8 cellular contexts compared by ENCODE assay signal in genomic region chr7:151631968-151632749, GRCh38.
DNase-seq lines count a peak whose midpoint lies in the region; ATAC-seq lines count a peak whose summit lies in the region.

No MANE protein-coding gene starts in this region.

- no peaks in the 10 kb centered on the region for H3K9me3 ChIP-seq in BLaER1

- H3K27ac ChIP-seq in BLaER1: peak overlapping the region; percentile 80

- peak overlapping the region; percentile 100 for H3K27ac Mint-ChIP-seq in activated CD4-positive, alpha-beta memory T cell treated with anti-CD3 and anti-CD28 coated beads, Interleukin-2, amount 10 ng/mL, durations not matched to agents 7 days and 5 days

- peaks cover 25% of the 10 kb centered on the region for H3K4me1 Mint-ChIP-seq in activated CD4-positive, alpha-beta memory T cell treated with anti-CD3 and anti-CD28 coated beads, Interleukin-2, amount 10 ng/mL, durations not matched to agents 7 days and 5 days

- peak overlapping the region; percentile 81 for H3K9ac ChIP-seq in BLaER1

- CTCF ChIA-PET in activated CD4-positive, alpha-beta memory T cell treated with anti-CD3 and anti-CD28 coated beads, Interleukin-2, amount 10 ng/mL, durations not matched to agents 7 days and 5 days (lab: Charles Lee): interaction anchor here (0.7 to 4.0 kb wide), 22 partner anchors 8 to 281 kb away, joined by 3 to 22 read pairs (median 4); partner anchors contain the start of gene RHEB

- H3K4me3 ChIP-seq in BLaER1: peak overlapping the region; percentile 83

- peaks cover 2% of the 10 kb centered on the region for H3K9me3 Mint-ChIP-seq in activated CD4-positive, alpha-beta memory T cell treated with anti-CD3 and anti-CD28 coated beads, Interleukin-2, amount 10 ng/mL, durations not matched to agents 7 days and 5 days

- POLR2A ChIA-PET in activated CD4-positive, alpha-beta memory T cell treated with anti-CD3 and anti-CD28 coated beads, Interleukin-2, amount 10 ng/mL, durations not matched to agents 7 days and 5 days (lab: Charles Lee): interaction anchor here (0.5 to 4.2 kb wide), 16 partner anchors 10 to 1020 kb away, joined by 3 to 43 read pairs (median 6); partner anchors contain the start of genes PRKAG2 and RHEB

- peak overlapping the region; percentile 90 for H3K4me2 ChIP-seq in BLaER1

- DNase-seq in NCI-H510A treated with DMSO at 0.1 percent for 48 hours (lab: John Stamatoyannopoulos, UW): peak; percentile 81
- peak; percentile 89 for DNase-seq in activated CD4-positive, alpha-beta memory T cell treated with anti-CD3 and anti-CD28 coated beads, Interleukin-2, amount 10 ng/mL, durations not matched to agents 7 days and 5 days
- DNase-seq in ecto neural progenitor cell (ENCODE audit: low spot score): peak; percentile 88
- DNase-seq in lung microvascular endothelial cell (ENCODE audit: low read depth in 2 of 2): peak; percentile 80 to 92
- DNase-seq in stimulated activated CD8-positive, alpha-beta memory T cell treated with anti-CD3 and anti-CD28 coated beads, Interleukin-12 subunit alpha, Interleukin-12 subunit beta, amount 100 ng/mL, for 1 hour (ENCODE audit: low read depth): peak; percentile 78

- peaks cover 12% of the 10 kb centered on the region for H3K36me3 Mint-ChIP-seq in activated CD4-positive, alpha-beta memory T cell treated with anti-CD3 and anti-CD28 coated beads, Interleukin-2, amount 10 ng/mL, durations not matched to agents 7 days and 5 days (ENCODE audit: low read depth)

- no peaks in the 10 kb centered on the region for H3K27me3 ChIP-seq in BLaER1

- H4K20me1 ChIP-seq in BLaER1: peaks cover 8% of the 10 kb centered on the region

- ATAC-seq in GM19025 (IDR thresholded peaks at IDR 0.05; ENCODE audit: low read depth, unreplicated experiment) (peak; percentile 72), HG03175 (IDR thresholded peaks at IDR 0.05; ENCODE audit: unreplicated experiment) (peak; percentile 68)

- peaks cover 25% of the 10 kb centered on the region for H3K4me1 ChIP-seq in BLaER1

- H3K36me3 ChIP-seq in BLaER1: 0 out of 2 replicates have a peak, but pooled peaks cover 4% of the 10 kb centered on the region

- no peaks in the 10 kb centered on the region for H3K27me3 Mint-ChIP-seq in activated CD4-positive, alpha-beta memory T cell treated with anti-CD3 and anti-CD28 coated beads, Interleukin-2, amount 10 ng/mL, durations not matched to agents 7 days and 5 days

- H3K4me3 Mint-ChIP-seq in activated CD4-positive, alpha-beta memory T cell treated with anti-CD3 and anti-CD28 coated beads, Interleukin-2, amount 10 ng/mL, durations not matched to agents 7 days and 5 days: peak overlapping the region; percentile 100

Comparison
In these comparisons a context has a peak if more than half of its experiments do, and no peak if none do; other contexts are left out.
1. Peak in every context shown above with its lines: DNase-seq, ATAC-seq, H3K4me3 ChIP-seq and H3K27ac ChIP-seq.